19 cellular contexts compared by ENCODE assay signal in genomic region chr10:121631296-121631695, GRCh38. TPM values are rescaled to one million over a fixed set of nuclear protein-coding genes. Genes with fewer than 3 reads are reported as not detected.
DNase-seq lines count a peak whose midpoint lies in the region; ATAC-seq, FAIRE-seq and TF ChIP-seq lines count a peak whose summit lies in the region.
"Had no signal": no experiment of that assay in that cellular context is flagged by ENCODE, and none has a peak within 500 bp of the region (broad histone marks: within the 10 kb centered on the region; RNA-seq: fewer than 3 reads in every experiment).

No MANE protein-coding gene starts in this region.

- no peak overlapping the region for H2AFZ ChIP-seq in H1 (ENCODE audit: low read length)
- peak overlapping the region; percentile 18 for H2AFZ ChIP-seq in keratinocyte (ENCODE audit: control insufficient read depth, low read length)
- peak overlapping the region; percentile 28 for H2AFZ ChIP-seq in neuronal stem cell (ENCODE audit: low read length)

- no peak for ATAC-seq in HG02885 (IDR thresholded peaks at IDR 0.05; ENCODE audit: poor library complexity, unreplicated experiment)
- ATAC-seq: Panc1 had no signal

- H4K91ac ChIP-seq in H1 (replicated peaks; ENCODE audit: insufficient read length, low read length): no peak overlapping the region
- no peak overlapping the region for H4K91ac ChIP-seq in neuronal stem cell (ENCODE audit: low read depth, low read length, poor library complexity)

- H2BK12ac ChIP-seq in H1 (ENCODE audit: low read depth, low read length) (no peak overlapping the region), neuronal stem cell (ENCODE audit: low read length) (no peak overlapping the region)

- no peak overlapping the region for H2AK5ac ChIP-seq in H1 (ENCODE audit: low read depth, low read length)
- H2AK5ac ChIP-seq in neuronal stem cell (ENCODE audit: low read depth, low read length): no peak overlapping the region

- H2BK15ac ChIP-seq in H1 (ENCODE audit: low read length) (no peak overlapping the region), neuronal stem cell (ENCODE audit: low read length) (no peak overlapping the region)

- H2BK20ac ChIP-seq in H1 (ENCODE audit: low read length): 0 out of 2 replicates have a peak overlapping the region, but pooled peaks have one; percentile 23

- H3K9me1 ChIP-seq in keratinocyte (ENCODE audit: control insufficient read depth, extremely low read depth, insufficient read depth, low read length): no peaks in the 10 kb centered on the region

- no peak for TF ChIP-seq EP300 in H1 (IDR thresholded peaks at IDR 0.05; ENCODE audit: borderline replicate concordance in 1 of 2, low read depth in 2 of 2, low read length in 2 of 2)

- no peaks in the 10 kb centered on the region for H3K23me2 ChIP-seq in H1 (ENCODE audit: low read depth, low read length)

- H3K9ac ChIP-seq in H1 (replicated peaks in 1 of 4; ENCODE audit: extremely low read depth in 1 of 4, low read depth in 3 of 4, low read length in 3 of 4): no peak overlapping the region
- no peak overlapping the region for H3K9ac ChIP-seq in keratinocyte (ENCODE audit: control insufficient read depth, extremely low read depth, insufficient read depth, low read length)
- H3K9ac ChIP-seq in neuronal stem cell (ENCODE audit: low read depth, low read length, poor library complexity): no peak overlapping the region
- H3K9ac ChIP-seq: KMS-11 had no signal

- TF ChIP-seq POLR2A in H1 (IDR thresholded peaks at IDR 0.05; ENCODE audit: control extremely low read depth in 1 of 2, low read depth in 2 of 2, low read length in 2 of 2): no peak

- no peaks in the 10 kb centered on the region for H3K4me1 ChIP-seq in H1 (replicated peaks in 1 of 4; ENCODE audit: control insufficient read depth in 3 of 4, insufficient read depth in 4 of 4, low read length in 3 of 4)
- H3K4me1 ChIP-seq in keratinocyte (ENCODE audit: control insufficient read depth, extremely low read depth, insufficient read depth, low read length): peaks cover 31% of the 10 kb centered on the region
- H3K4me1 ChIP-seq in neuronal stem cell (ENCODE audit: control insufficient read depth in 2 of 2, insufficient read depth in 1 of 2, low read depth in 1 of 2, low read length in 2 of 2): peaks cover 0 to 3% of the 10 kb centered on the region in 2 donors
- H3K4me1 ChIP-seq: HAP-1 had no signal

- H4K8ac ChIP-seq in H1 (ENCODE audit: extremely low read depth, insufficient read depth, low read length) (no peak overlapping the region), neuronal stem cell (ENCODE audit: low read depth, low read length) (no peak overlapping the region)

- no peaks in the 10 kb centered on the region for H3K36me3 ChIP-seq in H1 (ENCODE audit: control insufficient read depth in 2 of 4, insufficient read depth in 4 of 4, low read length in 3 of 4)
- H3K36me3 ChIP-seq in keratinocyte (ENCODE audit: control insufficient read depth in 2 of 2, extremely low read depth in 1 of 2, insufficient read depth in 2 of 2, low read length in 2 of 2): no peaks in the 10 kb centered on the region
- H3K36me3 ChIP-seq in neuronal stem cell (replicated peaks in 1 of 2; ENCODE audit: control insufficient read depth in 2 of 2, insufficient read depth in 2 of 2, low read length in 2 of 2): no peaks in the 10 kb centered on the region
- H3K36me3 ChIP-seq: BE2C, HAP-1, SJCRH30 had no signal

- H3K23ac ChIP-seq in H1 (ENCODE audit: insufficient read length) (no peak overlapping the region), neuronal stem cell (ENCODE audit: low read depth, low read length, poor library complexity) (no peak overlapping the region)

- H3K4me2 ChIP-seq in H1 (ENCODE audit: insufficient read depth in 1 of 2, low read depth in 2 of 2, low read length in 2 of 2): no peak overlapping the region
- H3K4me2 ChIP-seq in keratinocyte (ENCODE audit: control insufficient read depth, extremely low read depth, insufficient read depth, low read depth, low read length): peak overlapping the region; percentile 9
- H3K4me2 ChIP-seq in neuronal stem cell (ENCODE audit: insufficient read depth, low read length, poor library complexity, severe bottlenecking): no peak overlapping the region
- H3K4me2 ChIP-seq: KMS-11 had no signal

- H4K20me1 ChIP-seq in H1 (replicated peaks in 1 of 2; ENCODE audit: control insufficient read depth in 1 of 2, insufficient read depth in 2 of 2, low read length in 2 of 2): no peaks in the 10 kb centered on the region
- H4K20me1 ChIP-seq in keratinocyte (ENCODE audit: control insufficient read depth, extremely low read depth, insufficient read depth, low read length): no peaks in the 10 kb centered on the region

- H3K4ac ChIP-seq in H1 (replicated peaks; ENCODE audit: insufficient read length, low read depth, low read length) (no peak overlapping the region), neuronal stem cell (ENCODE audit: low read length) (no peak overlapping the region)

- DNase-seq in H1 (ENCODE audit: low read depth in 1 of 2, low spot score in 2 of 2) (no peak), keratinocyte (ENCODE audit: low read depth, low spot score) (no peak), neuronal stem cell (ENCODE audit: low spot score) (no peak), superior temporal gyrus (ENCODE audit: extremely low spot score) (peak; percentile 22), SIG-M5 (lab: John Stamatoyannopoulos, UW) (no peak), NCI-H524 (lab: John Stamatoyannopoulos, UW) (no peak)
- DNase-seq: BE2C, IMR-90, NCI-H1092 treated with DMSO at 0.1 percent for 48 hours, NCI-H1436 treated with DMSO at 0.1 percent for 48 hours, NCI-H1930, NCI-H2227 treated with DMSO at 0.1 percent for 48 hours, NCI-H524 treated with DMSO at 0.1 percent for 48 hours, NCI-H82, SJCRH30 had no signal

- H3K27me3 ChIP-seq in H1 (replicated peaks in 1 of 4; ENCODE audit: control insufficient read depth in 3 of 4, extremely low read depth in 1 of 4, insufficient read depth in 3 of 4, low read length in 3 of 4): no peaks in the 10 kb centered on the region
- no peaks in the 10 kb centered on the region for H3K27me3 ChIP-seq in keratinocyte (ENCODE audit: control insufficient read depth, extremely low read depth, insufficient read depth, low read length)
- H3K27me3 ChIP-seq in neuronal stem cell (ENCODE audit: control insufficient read depth in 3 of 3, insufficient read depth in 3 of 3, low read depth in 1 of 3, low read length in 3 of 3): peaks cover 0 to 8% (median 0%) of the 10 kb centered on the region in 3 experiments
- H3K27me3 ChIP-seq: BE2C, SJCRH30 had no signal

- no peak overlapping the region for H4K5ac ChIP-seq in H1 (ENCODE audit: insufficient read length, low read depth, low read length)

- no peak overlapping the region for H3K14ac ChIP-seq in H1 (ENCODE audit: insufficient read length)
- H3K14ac ChIP-seq in neuronal stem cell (ENCODE audit: low read length): no peak overlapping the region

- FAIRE-seq in H1 (lab: Jason Lieb, UNC) (no peak), keratinocyte (lab: Jason Lieb, UNC) (no peak)

- H2BK5ac ChIP-seq in H1 (ENCODE audit: low read depth, low read length) (no peak overlapping the region), neuronal stem cell (ENCODE audit: low read length) (no peak overlapping the region)

- dilution Hi-C loops in keratinocyte (cut with MboI; ENCODE audit: extremely low pct_ligation_motif_present, low sequenced_read_pairs): no loop called here

- no peaks in the 10 kb centered on the region for H3K79me2 ChIP-seq in H1 (ENCODE audit: control insufficient read depth in 1 of 2, insufficient read depth in 2 of 2, low read length in 2 of 2)
- no peaks in the 10 kb centered on the region for H3K79me2 ChIP-seq in keratinocyte (ENCODE audit: control insufficient read depth, insufficient read depth, low read length)

- POLR2A ChIA-PET in H1 (lab: Charles Lee; ENCODE audit: partially characterized antibody): no interaction called here

- H2BK120ac ChIP-seq in H1 (replicated peaks; ENCODE audit: low read depth, low read length) (no peak overlapping the region), neuronal stem cell (ENCODE audit: low read depth, low read length) (no peak overlapping the region)

- H3K18ac ChIP-seq in H1 (ENCODE audit: extremely low read depth, low read length): no peak overlapping the region
- no peak overlapping the region for H3K18ac ChIP-seq in neuronal stem cell (ENCODE audit: low read length)

- no peak overlapping the region for H3K4me3 ChIP-seq in H1 (ENCODE audit: extremely low read depth in 1 of 4, insufficient read depth in 2 of 4, low read depth in 3 of 4, low read length in 4 of 4)
- H3K4me3 ChIP-seq in keratinocyte (ENCODE audit: control insufficient read depth in 2 of 3, extremely low read depth in 1 of 3, insufficient read depth in 2 of 3, low read depth in 1 of 3, low read length in 3 of 3): no peak overlapping the region
- H3K4me3 ChIP-seq in neuronal stem cell (ENCODE audit: low read length in 2 of 2): no peak overlapping the region
- H3K4me3 ChIP-seq: HAP-1, SJCRH30 had no signal

- H3K27ac ChIP-seq in H1 (ENCODE audit: low read depth, low read length) (no peak overlapping the region), keratinocyte (ENCODE audit: control insufficient read depth, insufficient read depth, low read length) (no peak overlapping the region), neuronal stem cell (replicated peaks; ENCODE audit: low read length) (no peak overlapping the region)
- H3K27ac ChIP-seq: KMS-11, SJCRH30 had no signal

- CTCF ChIA-PET in H1 (lab: Charles Lee; ENCODE audit: partially characterized antibody): interaction anchor here (0.7 to 1.8 kb wide), 6 partner anchors 13 to 64 kb away, joined by 3 to 6 read pairs (median 3); no protein-coding TSS in a partner anchor

- TF ChIP-seq CTCF in H1 (IDR thresholded peaks at IDR 0.05; ENCODE audit: control extremely low read depth in 1 of 3, insufficient read depth in 1 of 3, low read depth in 1 of 3, low read length in 3 of 3): no peak
- no peak for TF ChIP-seq CTCF in keratinocyte (optimal IDR thresholded peaks at IDR 0.05 in 1 of 3, IDR thresholded peaks at IDR 0.05 in 1 of 3, conservative IDR thresholded peaks at IDR 0.05 in 1 of 3; ENCODE audit: extremely low read depth in 1 of 3, insufficient read depth in 2 of 3, low read length in 3 of 3)

- H3K79me1 ChIP-seq in H1 (ENCODE audit: low read depth, low read length) (no peaks in the 10 kb centered on the region), neuronal stem cell (ENCODE audit: low read depth, low read length) (no peaks in the 10 kb centered on the region)

- no peak for TF ChIP-seq RAD21 in H1 (IDR thresholded peaks at IDR 0.05 in 1 of 2, conservative IDR thresholded peaks at IDR 0.05 in 1 of 2; ENCODE audit: low read depth in 2 of 2, low read length in 2 of 2)

- 89% methylated on average over 5 of the region's 5 CpGs; no CpG with 5 or more reads in 1 of the 2 experiments for WGBS in H1 (ENCODE audit: extremely low coverage in 1 of 2, insufficient coverage in 1 of 2, insufficient read length in 1 of 2, insufficient replicate concordance in 2 of 2, low coverage in 1 of 2, low lambda C conversion rate in 2 of 2, missing lambda C conversion rate in 1 of 2), 2 experiments
- WGBS in neuronal stem cell (ENCODE audit: extremely low coverage in 2 of 2, insufficient read length in 2 of 2, insufficient replicate concordance in 1 of 2), 2 donors: no CpG with 5 or more reads among the region's 5 CpGs

- no peak overlapping the region for H3K56ac ChIP-seq in H1 (replicated peaks; ENCODE audit: insufficient read length, low read depth, low read length)

- H3K9me3 ChIP-seq in H1 (ENCODE audit: insufficient read depth in 2 of 2, low read depth in 1 of 2, low read length in 1 of 2): no peaks in the 10 kb centered on the region
- no peaks in the 10 kb centered on the region for H3K9me3 ChIP-seq in keratinocyte (ENCODE audit: control insufficient read depth, low read depth, low read length)
- no peaks in the 10 kb centered on the region for H3K9me3 ChIP-seq in neuronal stem cell (replicated peaks in 1 of 2; ENCODE audit: control insufficient read depth in 2 of 2, insufficient read depth in 1 of 2, low read depth in 1 of 2, low read length in 2 of 2)
- H3K9me3 ChIP-seq: BE2C, HAP-1, SJCRH30 had no signal

RNA-seq across cellular contexts. Expression of gene FGFR2, which starts 33.1 kb away (rescaled TPM):
- total RNA-seq in H1 (2021; fragmentation: NEBNext Ultra II Directional; extraction: Animal tissue kit (Norgen Biotek cat#: 25700)): 81.2 and 81.6 TPM in 2 replicates
- polyA plus RNA-seq in H1 (2011; rRNA removed) (50.2 and 50.3 TPM in 2 replicates), keratinocyte (12.8 to 23.9 TPM (median 20.6 TPM) in 3 replicates)
- 69.6 TPM for polyA plus RNA-seq in H1 (2011; cell fraction: cytosol; rRNA removed)
- polyA plus RNA-seq in H1 (2011; cell fraction: nucleus; rRNA removed): 128 TPM
- 53.5 to 65.1 TPM (median 58.9 TPM) in 4 replicates for polyA plus RNA-seq in H1 (2012, experiment 1 of 2)
- 15.2 TPM for polyA plus RNA-seq in H1 (2012, experiment 2 of 2)
- 55.3 TPM for polyA plus RNA-seq in H1 (2013, experiment 1 of 2)
- 59.0 TPM for polyA plus RNA-seq in H1 (2013, experiment 2 of 2)
- polyA minus RNA-seq in H1 (2011; rRNA and poly(A)+ RNA removed): 126 and 168 TPM in 2 replicates
- 103 TPM for polyA minus RNA-seq in H1 (2011; cell fraction: cytosol; rRNA and poly(A)+ RNA removed)
- 190 TPM for polyA minus RNA-seq in H1 (2011; cell fraction: nucleus; rRNA and poly(A)+ RNA removed)
- polyA plus RNA-seq in keratinocyte (2011; ENCODE audit: low read depth): 6.3 TPM
- 8.7 and 11.5 TPM in 2 replicates for polyA plus RNA-seq in keratinocyte (2011; cell fraction: cytosol; rRNA removed)
- 32.6 and 34.4 TPM in 2 replicates for polyA plus RNA-seq in keratinocyte (2011; cell fraction: nucleus; rRNA removed)
- polyA plus RNA-seq in keratinocyte (2012; ENCODE audit: low replicate concordance): 9.7 and 18.6 TPM in 2 replicates
- polyA minus RNA-seq in keratinocyte: 23.8 to 54.9 TPM (median 29.1 TPM) in 3 replicates
- 15.2 TPM for polyA minus RNA-seq in keratinocyte (2011; cell fraction: cytosol; rRNA and poly(A)+ RNA removed)
- 30.7 and 43.7 TPM in 2 replicates for polyA minus RNA-seq in keratinocyte (2011; cell fraction: nucleus; rRNA and poly(A)+ RNA removed)
- 3.1 TPM for polyA plus RNA-seq in neuronal stem cell (2013, experiment 1 of 2)
- polyA plus RNA-seq in neuronal stem cell (2013, experiment 2 of 2): 3.4 TPM
- total RNA-seq: IMR-90 had no signal
- polyA plus RNA-seq: IMR-90 had no signal
